Comparison of ENCODE assay signal across 16 cellular contexts in the genomic region with DNA sequence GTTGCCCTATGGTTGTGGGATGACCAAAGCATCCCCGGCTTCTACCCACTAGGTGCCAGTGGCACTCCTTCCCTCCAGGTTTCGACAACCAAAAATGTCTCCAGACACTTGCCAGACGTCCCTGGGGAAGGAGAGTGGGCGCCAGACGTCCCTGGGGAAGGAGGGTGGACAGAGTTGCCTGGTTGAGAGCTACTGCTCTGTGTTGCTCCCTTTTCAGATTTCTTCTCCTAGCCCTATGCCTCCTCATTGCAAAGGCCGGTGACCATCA. TPM values are rescaled to one million over a fixed set of nuclear protein-coding genes. Genes with fewer than 3 reads are reported as not detected.
DNase-seq lines count a peak whose midpoint lies in the region; ATAC-seq and TF ChIP-seq lines count a peak whose summit lies in the region.
"Had no signal": no experiment of that assay in that cellular context is flagged by ENCODE, and none has a peak within 500 bp of the region (broad histone marks: within the 10 kb centered on the region; RNA-seq: fewer than 3 reads in every experiment).

No MANE protein-coding gene starts in this region.

- H3K4me2 ChIP-seq in IMR-90 (ENCODE audit: low read depth, low read length), result no peak overlapping the region
- H3K4me2 ChIP-seq: BLaER1 treated with 17β-estradiol and CSF1 and Interleukin-3, amounts not matched to agents 10 nM and 100 nM; SK-N-SH had no signal

- H3K79me1 ChIP-seq in IMR-90 (ENCODE audit: low read depth in 1 of 2, low read length in 2 of 2), result peaks cover 29 to 55% of the 10 kb centered on the region in 2 experiments

- no TSS peak for BruUV-seq in IMR-90 (replicated peaks; lab: Mats Ljungman, UMichigan)

- H3K23ac ChIP-seq in IMR-90 (ENCODE audit: low read depth, low read length), result no peak overlapping the region; the same call in 1 of the 2 replicates

- dilution Hi-C loops in IMR-90 (cut with HindIII; ENCODE audit: low sequenced_read_pairs, unreplicated experiment), result no loop called here

- no peak overlapping the region for H3K4me3 Mint-ChIP-seq in osteocyte (ENCODE audit: unreplicated experiment)

- no peak overlapping the region for H3K18ac ChIP-seq in IMR-90 (ENCODE audit: low read depth, low read length)

- H3K27me3 Mint-ChIP-seq in osteocyte (ENCODE audit: unreplicated experiment), result no peaks in the 10 kb centered on the region

- H4K91ac ChIP-seq in IMR-90 (ENCODE audit: insufficient read depth, low read depth, low read length), result no peak overlapping the region

- H3K36me3 Mint-ChIP-seq in osteocyte (ENCODE audit: unreplicated experiment), result peaks cover 22% of the 10 kb centered on the region

- CTCF ChIA-PET in IMR-90 (lab: Yijun Ruan, JAX), result interaction anchor here (0.7 to 3.3 kb wide), 3 partner anchors 10 to 22 kb away, joined by 3 to 17 read pairs (median 4); no protein-coding TSS in a partner anchor

- H4K20me1 ChIP-seq in IMR-90 (ENCODE audit: insufficient read depth, low read length), result peaks cover 22% of the 10 kb centered on the region; the same call in 1 of the 2 replicates

- 0 out of 2 replicates have a peak overlapping the region, but pooled peaks have one; percentile 0 for H2BK120ac ChIP-seq in IMR-90 (ENCODE audit: low read depth, low read length)

- TF ChIP-seq CTCF in IMR-90 (conservative IDR thresholded peaks at IDR 0.05; ENCODE audit: low read depth, low read length) (no peak), breast epithelium (IDR thresholded peaks at IDR 0.05) (no peak), osteocyte (IDR thresholded peaks at IDR 0.05) (no peak), tibial artery (IDR thresholded peaks at IDR 0.05) (no peak), esophagus muscularis mucosa (IDR thresholded peaks at IDR 0.05) (no peak)

- H3K9me3 Mint-ChIP-seq in osteocyte (ENCODE audit: unreplicated experiment), result no peaks in the 10 kb centered on the region

- no peak overlapping the region for H2AFZ ChIP-seq in IMR-90 (replicated peaks; ENCODE audit: low read length, poor library complexity)

- no peak overlapping the region for H3K4me3 ChIP-seq in IMR-90 (ENCODE audit: insufficient read depth, low read depth, low read length)
- peak overlapping the region in 1 of 3 donors; percentile 39 for H3K4me3 ChIP-seq in breast epithelium
- H3K4me3 ChIP-seq in tibial artery, result no peak overlapping the region
- H3K4me3 ChIP-seq in esophagus muscularis mucosa, result no peak overlapping the region
- H3K4me3 ChIP-seq: BLaER1 treated with 17β-estradiol and CSF1 and Interleukin-3, amounts not matched to agents 10 nM and 100 nM; K562 had no signal

- no peak overlapping the region for H2BK15ac ChIP-seq in IMR-90 (ENCODE audit: low read depth, low read length)

- H2AK5ac ChIP-seq in IMR-90 (ENCODE audit: low read depth, low read length), result peak overlapping the region; percentile 76; the same call in 1 of the 2 replicates

- WGBS in IMR-90 (ENCODE audit: extremely low coverage in 2 of 2, insufficient read length in 1 of 2), 2 experiments, result 100% methylated on average over 1 of the region's 6 CpGs; no CpG with 5 or more reads in 1 of the 2 experiments
- 74% methylated on average over 6 of the region's 6 CpGs for WGBS in esophagus muscularis mucosa

- peak overlapping the region; percentile 19 for H2BK5ac ChIP-seq in IMR-90 (ENCODE audit: low read depth, low read length, poor library complexity, severe bottlenecking)

- H3K9me3 ChIP-seq in IMR-90 (ENCODE audit: control insufficient read depth, insufficient read depth, low read length) (no peaks in the 10 kb centered on the region), breast epithelium (no peaks in the 10 kb centered on the region), tibial artery (no peaks in the 10 kb centered on the region), esophagus muscularis mucosa (no peaks in the 10 kb centered on the region)
- H3K9me3 ChIP-seq: BLaER1 treated with 17β-estradiol and CSF1 and Interleukin-3, amounts not matched to agents 10 nM and 100 nM; SK-N-SH had no signal

- peak overlapping the region; percentile 80 for H2AK9ac ChIP-seq in IMR-90 (replicated peaks; ENCODE audit: low read depth, low read length, poor library complexity)

- DNase-seq in IMR-90, result no peak
- DNase-seq in breast epithelium (ENCODE audit: low spot score in 2 of 2), result no peak
- no peak for DNase-seq in osteocyte (ENCODE audit: extremely low spot score, unreplicated experiment)
- no peak for DNase-seq in tibial artery
- no peak for DNase-seq in activated CD4-positive, CD25-positive, alpha-beta regulatory T cell treated with anti-CD3 and anti-CD28 coated beads, Interleukin-2, amount 50 U/mL, for 72 hours
- DNase-seq in esophagus muscularis mucosa (ENCODE audit: extremely low spot score), result no peak
- DNase-seq in NCI-H510A treated with DMSO at 0.1 percent for 48 hours (lab: John Stamatoyannopoulos, UW), result no peak
- DNase-seq: NCI-H1048, NCI-H2107, NCI-H345, NCI-H748 treated with DMSO at 0.1 percent for 48 hours, Right ventricle myocardium superior had no signal

- peak overlapping the region; percentile 63 for H3K4ac ChIP-seq in IMR-90 (ENCODE audit: low read depth, low read length)

- H3K27me3 ChIP-seq in IMR-90 (ENCODE audit: control insufficient read depth, insufficient read depth, low read length) (no peaks in the 10 kb centered on the region), breast epithelium (no peaks in the 10 kb centered on the region), tibial artery (no peaks in the 10 kb centered on the region), esophagus muscularis mucosa (no peaks in the 10 kb centered on the region)
- H3K27me3 ChIP-seq: BLaER1 treated with 17β-estradiol and CSF1 and Interleukin-3, amounts not matched to agents 10 nM and 100 nM had no signal

- POLR2A ChIA-PET in IMR-90 (lab: Charles Lee; ENCODE audit: unreplicated experiment), result no interaction called here

- H3K4me1 ChIP-seq in IMR-90 (ENCODE audit: control insufficient read depth, insufficient read depth, low read length) (peaks cover 42% of the 10 kb centered on the region), breast epithelium (peaks cover 4 to 11% of the 10 kb centered on the region in 2 donors), tibial artery (peaks cover 0 to 61% (median 32%) of the 10 kb centered on the region in 4 donors), esophagus muscularis mucosa (peaks cover 30 to 54% (median 46%) of the 10 kb centered on the region in 4 donors)

- H4K8ac ChIP-seq in IMR-90 (ENCODE audit: low read depth in 2 of 2, low read length in 2 of 2), result peak overlapping the region in 1 of 2 experiments; percentile 63; a peak in 1 of 4 replicates

- H4K5ac ChIP-seq in IMR-90 (ENCODE audit: low read depth, low read length), result no peak overlapping the region; the same call in 1 of the 2 replicates

- H2BK20ac ChIP-seq in IMR-90 (ENCODE audit: low read depth, low read length), result no peak overlapping the region

- peak overlapping the region; percentile 17; the same call in 1 of the 2 replicates for H3K14ac ChIP-seq in IMR-90 (replicated peaks; ENCODE audit: low read depth, low read length)

- peaks cover 30% of the 10 kb centered on the region for H3K9me1 ChIP-seq in IMR-90 (ENCODE audit: insufficient read depth, low read length)

- no peak overlapping the region; the same call in 1 of the 2 replicates for H3K9ac ChIP-seq in IMR-90 (ENCODE audit: low read depth, low read length)
- H3K9ac ChIP-seq: SK-N-SH had no signal

- no peak overlapping the region for H3K56ac ChIP-seq in IMR-90 (ENCODE audit: extremely low read depth, insufficient read depth, low read length)

- no peak for TF ChIP-seq RAD21 in IMR-90 (IDR thresholded peaks at IDR 0.05; ENCODE audit: low read length)

- in situ Hi-C loops in IMR-90 (cut with MboI; ENCODE audit: low sequenced_read_pairs), result loop anchor here (5.0 to 10.0 kb wide), 2 partner anchors 35 to 52 kb away; no protein-coding TSS in a partner anchor

- H3K27ac ChIP-seq in IMR-90 (ENCODE audit: insufficient read depth, low read length) (no peak overlapping the region), breast epithelium (peak overlapping the region; percentile 68 to 80), tibial artery (peak overlapping the region; percentile 8 to 46), esophagus muscularis mucosa (replicated peaks in 1 of 4) (no peak overlapping the region)
- H3K27ac ChIP-seq: BLaER1 treated with 17β-estradiol and CSF1 and Interleukin-3, amounts not matched to agents 10 nM and 100 nM had no signal

- TF ChIP-seq EP300 in esophagus muscularis mucosa (IDR thresholded peaks at IDR 0.05), result no peak

- peaks cover 30% of the 10 kb centered on the region for H3K36me3 ChIP-seq in IMR-90 (ENCODE audit: control insufficient read depth, insufficient read depth, low read length)
- no peaks in the 10 kb centered on the region for H3K36me3 ChIP-seq in breast epithelium
- H3K36me3 ChIP-seq in tibial artery, result peaks cover 28 to 47% (median 42%) of the 10 kb centered on the region in 3 donors
- H3K36me3 ChIP-seq in esophagus muscularis mucosa, result peaks cover 28 to 47% (median 41%) of the 10 kb centered on the region in 4 donors

- TF ChIP-seq POLR2A in IMR-90 (IDR thresholded peaks at IDR 0.05; ENCODE audit: low read depth, low read length) (no peak), breast epithelium (IDR thresholded peaks at IDR 0.05) (no peak), esophagus muscularis mucosa (IDR thresholded peaks at IDR 0.05; ENCODE audit: low read depth) (no peak)

- peak overlapping the region; percentile 67 for H3K27ac Mint-ChIP-seq in osteocyte (ENCODE audit: unreplicated experiment)

- ATAC-seq in IMR-90 (ENCODE audit: low read depth), result no peak
- no peak for ATAC-seq in GM21737 (IDR thresholded peaks at IDR 0.05; ENCODE audit: unreplicated experiment)

- H3K4me1 Mint-ChIP-seq in osteocyte (ENCODE audit: unreplicated experiment), result peaks cover 47% of the 10 kb centered on the region

- intact Hi-C loops in IMR-90 (cut with micrococcal nuclease) (loop anchor here (5.0 kb wide), 1 partner anchor 130 kb away; the partner anchor contains the start of gene ZNF318), breast epithelium (cut with DNase I; ENCODE audit: low total_unique reads) (no loop called here), tibial artery (cut with DNase I; ENCODE audit: low total_unique reads) (no loop called here), esophagus muscularis mucosa (cut with DNase I) (loop anchor here (5.0 to 10.0 kb wide), 2 partner anchors 40 to 132 kb away; partner anchors contain the start of genes DLK2 and ZNF318)

RNA-seq across cellular contexts. Expression of gene LRRC73, which starts 13.1 kb away (rescaled TPM):
- total RNA-seq in IMR-90 (2012; rRNA removed) (under 0.01 TPM in 2 replicates), breast epithelium (under 1 TPM in 2 of 3 donors, not detected in 1; 0.29 to 0.33 TPM), osteocyte (0.29 and 0.40 TPM in 2 replicates), esophagus muscularis mucosa (1 to 10 TPM in 1 of 4 donors, under 1 TPM in 2, not detected in 1; 0.50 to 1.4 (median 0.75) TPM)
- polyA plus RNA-seq in IMR-90 (2012; rRNA removed), result 0.23 and 0.31 TPM in 2 replicates
- 0.51 and 0.55 TPM in 2 replicates for polyA plus RNA-seq in IMR-90 (2012; cell fraction: cytosol; rRNA removed)
- polyA plus RNA-seq in IMR-90 (2012; cell fraction: nucleus; rRNA removed; ENCODE audit: low replicate concordance), result 0.26 and 0.49 TPM in 2 replicates

RNA-seq across cellular contexts. Expression of gene YIPF3, which starts 19.7 kb away (rescaled TPM):
- 114 and 120 TPM in 2 replicates for total RNA-seq in IMR-90 (2012; rRNA removed)
- 193 and 207 TPM in 2 replicates for polyA plus RNA-seq in IMR-90 (2012; rRNA removed)
- 112 and 320 TPM in 2 replicates for polyA plus RNA-seq in IMR-90 (2012; cell fraction: cytosol; rRNA removed)
- 295 and 320 TPM in 2 replicates for polyA plus RNA-seq in IMR-90 (2012; cell fraction: nucleus; rRNA removed; ENCODE audit: low replicate concordance)
- total RNA-seq in breast epithelium, result 100 to 1,000 TPM in 1 of 3 donors, 10 to 100 TPM in 2; 89.5 to 100 (median 96.2) TPM
- 148 and 151 TPM in 2 replicates for total RNA-seq in osteocyte
- total RNA-seq in esophagus muscularis mucosa, result 10 to 100 TPM; 73.6 to 96.9 (median 84.9) TPM

RNA-seq across cellular contexts. Expression of gene TJAP1, which starts 19.7 kb away (rescaled TPM):
- total RNA-seq in IMR-90 (2012; rRNA removed) (12.2 and 12.5 TPM in 2 replicates), breast epithelium (10 to 100 TPM; 18.6 to 21.8 (median 21.3) TPM), osteocyte (38.7 and 42.8 TPM in 2 replicates), esophagus muscularis mucosa (10 to 100 TPM; 19.9 to 34.4 (median 26.4) TPM)
- 34.2 and 35.8 TPM in 2 replicates for polyA plus RNA-seq in IMR-90 (2012; rRNA removed)
- polyA plus RNA-seq in IMR-90 (2012; cell fraction: cytosol; rRNA removed), result 32.2 and 36.9 TPM in 2 replicates
- polyA plus RNA-seq in IMR-90 (2012; cell fraction: nucleus; rRNA removed; ENCODE audit: low replicate concordance), result 136 and 192 TPM in 2 replicates

RNA-seq across cellular contexts. Expression of gene POLR1C, which starts 19.8 kb away (rescaled TPM):
- total RNA-seq in IMR-90 (2012; rRNA removed) (69.4 and 72.6 TPM in 2 replicates), breast epithelium (10 to 100 TPM; 18.9 to 38.8 (median 38.7) TPM), osteocyte (27.9 and 32.8 TPM in 2 replicates), esophagus muscularis mucosa (10 to 100 TPM in 3 of 4 donors, 1 to 10 TPM in 1; 9.1 to 30.3 (median 17.6) TPM)
- 46.1 and 48.4 TPM in 2 replicates for polyA plus RNA-seq in IMR-90 (2012; rRNA removed)
- polyA plus RNA-seq in IMR-90 (2012; cell fraction: cytosol; rRNA removed), result 15.8 and 35.9 TPM in 2 replicates
- polyA plus RNA-seq in IMR-90 (2012; cell fraction: nucleus; rRNA removed; ENCODE audit: low replicate concordance), result 38.4 and 105 TPM in 2 replicates

RNA-seq across cellular contexts. Expression of gene DLK2, which starts 41.7 kb away (rescaled TPM):
- total RNA-seq in IMR-90 (2012; rRNA removed), result 0.90 and 1.1 TPM in 2 replicates
- polyA plus RNA-seq in IMR-90 (2012; rRNA removed), result 2.8 and 3.0 TPM in 2 replicates
- polyA plus RNA-seq in IMR-90 (2012; cell fraction: cytosol; rRNA removed), result 5.5 and 6.7 TPM in 2 replicates
- 1.4 and 4.8 TPM in 2 replicates for polyA plus RNA-seq in IMR-90 (2012; cell fraction: nucleus; rRNA removed; ENCODE audit: low replicate concordance)
- 1 to 10 TPM in 2 of 3 donors, not detected in 1; 3.6 to 8.9 TPM for total RNA-seq in breast epithelium
- total RNA-seq in osteocyte, result 0.43 TPM in 1 of 2 replicates, not detected in the other
- under 1 TPM in 2 of 4 donors, not detected in 2; 0.32 to 0.33 TPM for total RNA-seq in esophagus muscularis mucosa

Comparison
In these comparisons a context has a peak if more than half of its experiments do, and no peak if none do; other contexts are left out.
1. H3K27ac ChIP-seq: peak in breast epithelium (2 of 2) and tibial artery (2 of 2); none in IMR-90 (single experiment) and esophagus muscularis mucosa (0 of 4).
2. intact Hi-C loops: an anchor here in IMR-90 (5.0 kb wide) and esophagus muscularis mucosa (5.0 to 10.0 kb wide); none called in breast epithelium and tibial artery.